8 cellular contexts compared by ENCODE assay signal in the genomic region with DNA sequence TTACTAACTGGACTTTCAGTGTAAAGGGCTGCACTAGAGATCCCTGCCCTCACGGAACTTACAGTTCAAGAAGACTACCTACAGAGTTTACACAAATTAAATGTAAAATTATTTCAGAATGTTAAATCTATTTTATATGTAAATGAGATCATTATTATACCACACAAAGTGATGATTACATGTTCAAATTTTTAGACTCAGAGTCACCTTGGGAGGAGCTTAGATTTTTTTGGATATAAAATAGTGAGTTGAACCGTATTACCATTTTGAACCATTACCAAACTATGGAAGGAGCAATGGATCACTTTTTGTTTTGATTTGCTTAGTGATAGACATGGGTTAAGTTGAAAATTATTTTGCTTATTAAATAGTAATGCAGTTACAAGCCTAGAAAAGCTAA. TPM values are rescaled to one million over a fixed set of nuclear protein-coding genes. Genes with fewer than 3 reads are reported as not detected.
DNase-seq lines count a peak whose midpoint lies in the region; ATAC-seq and TF ChIP-seq lines count a peak whose summit lies in the region.

No MANE protein-coding gene starts in this region.

- intact Hi-C loops in dendritic cell treated with granulocyte-macrophage colony-stimulating factor and Interleukin-4, amounts not matched to agents 40 ng/mL and 50 ng/mL, for 4 days (cut with micrococcal nuclease), result no loop called here
- intact Hi-C loops in natural killer cell (cut with micrococcal nuclease), result no loop called here

- no peaks in the 10 kb centered on the region for H3K9me3 Mint-ChIP-seq in CD4-positive, CD25-positive, alpha-beta regulatory T cell
- H3K9me3 Mint-ChIP-seq in dendritic cell treated with granulocyte-macrophage colony-stimulating factor and Interleukin-4, amounts not matched to agents 40 ng/mL and 50 ng/mL, for 4 days, result no peaks in the 10 kb centered on the region
- no peaks in the 10 kb centered on the region for H3K9me3 Mint-ChIP-seq in natural killer cell
- no peaks in the 10 kb centered on the region for H3K9me3 Mint-ChIP-seq in stimulated activated naive B cell treated with anti-CD40 and anti-IgM and Interleukin-4, amounts not matched to agents 10 μg/mL and 1 μg/mL and 100 μg/mL, for 72 hours

- no peaks in the 10 kb centered on the region for H3K27me3 ChIP-seq in CD4-positive, CD25-positive, alpha-beta regulatory T cell (ENCODE audit: control insufficient read depth, insufficient read depth, low read length)
- no peaks in the 10 kb centered on the region for H3K27me3 ChIP-seq in Loucy (ENCODE audit: insufficient read depth, low read length, poor library complexity, severe bottlenecking)

- no peak overlapping the region for H2AFZ ChIP-seq in Loucy (ENCODE audit: low read length)

- H3K4me1 Mint-ChIP-seq in CD4-positive, CD25-positive, alpha-beta regulatory T cell, result peaks cover 25 to 52% (median 31%) of the 10 kb centered on the region in 4 donors
- H3K4me1 Mint-ChIP-seq in dendritic cell treated with granulocyte-macrophage colony-stimulating factor and Interleukin-4, amounts not matched to agents 40 ng/mL and 50 ng/mL, for 4 days (ENCODE audit: low read depth), result peaks cover 28% of the 10 kb centered on the region
- H3K4me1 Mint-ChIP-seq in natural killer cell, result peaks cover 33 to 35% of the 10 kb centered on the region in 2 donors
- H3K4me1 Mint-ChIP-seq in stimulated activated naive B cell treated with anti-CD40 and anti-IgM and Interleukin-4, amounts not matched to agents 10 μg/mL and 1 μg/mL and 100 μg/mL, for 72 hours, result peaks cover 13 to 23% of the 10 kb centered on the region in 2 donors

- H3K27ac ChIP-seq in CD4-positive, CD25-positive, alpha-beta regulatory T cell (ENCODE audit: insufficient read depth, low read length, poor library complexity, severe bottlenecking), result no peak overlapping the region

- peak overlapping the region in 1 of 3 donors; percentile 97 for H3K27ac Mint-ChIP-seq in CD4-positive, CD25-positive, alpha-beta regulatory T cell
- peak overlapping the region; percentile 98 for H3K27ac Mint-ChIP-seq in dendritic cell treated with granulocyte-macrophage colony-stimulating factor and Interleukin-4, amounts not matched to agents 40 ng/mL and 50 ng/mL, for 4 days
- peak overlapping the region in 1 of 2 donors; percentile 91 for H3K27ac Mint-ChIP-seq in natural killer cell
- H3K27ac Mint-ChIP-seq in stimulated activated naive B cell treated with anti-CD40 and anti-IgM and Interleukin-4, amounts not matched to agents 10 μg/mL and 1 μg/mL and 100 μg/mL, for 72 hours, result no peak overlapping the region

- peak overlapping the region; percentile 95 for H3K9ac ChIP-seq in Loucy (ENCODE audit: low read depth, low read length, poor library complexity, severe bottlenecking)

- ATAC-seq in CD4-positive, CD25-positive, alpha-beta regulatory T cell (ENCODE audit: low read depth in 2 of 2), result no peak
- ATAC-seq in natural killer cell, result no peak
- no peak for ATAC-seq in stimulated activated naive B cell treated with anti-CD40 and anti-IgM and Interleukin-4, amounts not matched to agents 10 μg/mL and 1 μg/mL and 100 μg/mL, for 72 hours (replicated peaks)
- no peak for ATAC-seq in HG02678 (IDR thresholded peaks at IDR 0.05; ENCODE audit: unreplicated experiment)

- peaks cover 3% of the 10 kb centered on the region for H3K36me3 Mint-ChIP-seq in CD4-positive, CD25-positive, alpha-beta regulatory T cell
- peaks cover 29% of the 10 kb centered on the region for H3K36me3 Mint-ChIP-seq in dendritic cell treated with granulocyte-macrophage colony-stimulating factor and Interleukin-4, amounts not matched to agents 40 ng/mL and 50 ng/mL, for 4 days (ENCODE audit: low read depth)
- no peaks in the 10 kb centered on the region for H3K36me3 Mint-ChIP-seq in natural killer cell
- H3K36me3 Mint-ChIP-seq in stimulated activated naive B cell treated with anti-CD40 and anti-IgM and Interleukin-4, amounts not matched to agents 10 μg/mL and 1 μg/mL and 100 μg/mL, for 72 hours, result peaks cover 5 to 23% of the 10 kb centered on the region in 2 donors

- H4K20me1 ChIP-seq in Loucy (ENCODE audit: insufficient read depth, low read length, poor library complexity, severe bottlenecking), result peaks cover 57% of the 10 kb centered on the region

- TF ChIP-seq CTCF in Loucy (conservative IDR thresholded peaks at IDR 0.05; ENCODE audit: low read length) (no peak), natural killer cell (IDR thresholded peaks at IDR 0.05) (no peak)

- peak overlapping the region; percentile 99 for H3K4me2 ChIP-seq in Loucy (ENCODE audit: low read depth, low read length, poor library complexity, severe bottlenecking)

- peaks cover 2% of the 10 kb centered on the region for H3K27me3 Mint-ChIP-seq in CD4-positive, CD25-positive, alpha-beta regulatory T cell
- no peaks in the 10 kb centered on the region for H3K27me3 Mint-ChIP-seq in dendritic cell treated with granulocyte-macrophage colony-stimulating factor and Interleukin-4, amounts not matched to agents 40 ng/mL and 50 ng/mL, for 4 days
- no peaks in the 10 kb centered on the region for H3K27me3 Mint-ChIP-seq in natural killer cell (ENCODE audit: low read depth in 2 of 2)
- H3K27me3 Mint-ChIP-seq in stimulated activated naive B cell treated with anti-CD40 and anti-IgM and Interleukin-4, amounts not matched to agents 10 μg/mL and 1 μg/mL and 100 μg/mL, for 72 hours, result no peaks in the 10 kb centered on the region

- no peaks in the 10 kb centered on the region for H3K9me2 ChIP-seq in Loucy (replicated peaks; ENCODE audit: low read depth, low read length)

- H3K9me3 ChIP-seq in CD4-positive, CD25-positive, alpha-beta regulatory T cell (ENCODE audit: control insufficient read depth in 2 of 2, low read length in 2 of 2), result no peaks in the 10 kb centered on the region
- H3K9me3 ChIP-seq in Loucy (ENCODE audit: insufficient read depth, low read depth, low read length), result no peaks in the 10 kb centered on the region

- H3K36me3 ChIP-seq in CD4-positive, CD25-positive, alpha-beta regulatory T cell (ENCODE audit: control insufficient read depth, insufficient read depth, low read length), result no peaks in the 10 kb centered on the region
- H3K36me3 ChIP-seq in Loucy (ENCODE audit: insufficient read depth, low read length), result no peaks in the 10 kb centered on the region

- peaks cover 25% of the 10 kb centered on the region for H3K4me1 ChIP-seq in CD4-positive, CD25-positive, alpha-beta regulatory T cell (ENCODE audit: control insufficient read depth, insufficient read depth, low read length, poor library complexity, severe bottlenecking)
- H3K4me1 ChIP-seq in Loucy (ENCODE audit: insufficient read depth, low read length, poor library complexity, severe bottlenecking), result peaks cover 35% of the 10 kb centered on the region

- peak overlapping the region; percentile 85 for H3K4me3 ChIP-seq in CD4-positive, CD25-positive, alpha-beta regulatory T cell (ENCODE audit: low read depth, low read length)
- peak overlapping the region; percentile 91 for H3K4me3 ChIP-seq in Loucy (ENCODE audit: low read length, poor library complexity, severe bottlenecking)

- no peak for DNase-seq in CD4-positive, CD25-positive, alpha-beta regulatory T cell
- DNase-seq in natural killer cell (no peak), NCI-H2081 (lab: John Stamatoyannopoulos, UW) (no peak), midbrain (lab: John Stamatoyannopoulos, UW) (no peak)
- DNase-seq in stimulated activated naive B cell treated with anti-CD40 and anti-IgM and Interleukin-4, amounts not matched to agents 10 μg/mL and 1 μg/mL and 100 μg/mL, for 72 hours, result no peak

- H3F3A ChIP-seq in Loucy (ENCODE audit: low read depth), result no peaks in the 10 kb centered on the region

- H3K79me2 ChIP-seq in Loucy (ENCODE audit: insufficient read depth, low read length), result peaks cover 64% of the 10 kb centered on the region

- peak overlapping the region; percentile 90 to 98 (median 96) for H3K4me3 Mint-ChIP-seq in CD4-positive, CD25-positive, alpha-beta regulatory T cell
- no peak overlapping the region for H3K4me3 Mint-ChIP-seq in dendritic cell treated with granulocyte-macrophage colony-stimulating factor and Interleukin-4, amounts not matched to agents 40 ng/mL and 50 ng/mL, for 4 days
- peak overlapping the region; percentile 95 for H3K4me3 Mint-ChIP-seq in natural killer cell
- H3K4me3 Mint-ChIP-seq in stimulated activated naive B cell treated with anti-CD40 and anti-IgM and Interleukin-4, amounts not matched to agents 10 μg/mL and 1 μg/mL and 100 μg/mL, for 72 hours, result peak overlapping the region in 1 of 2 donors; percentile 96

RNA-seq across cellular contexts. Expression of a gene that starts 1.6 kb away (rescaled TPM):
- total RNA-seq in CD4-positive, CD25-positive, alpha-beta regulatory T cell, result 67.9 TPM
- polyA plus RNA-seq in CD4-positive, CD25-positive, alpha-beta regulatory T cell, result 1 to 10 TPM; 2.4 to 5.6 (median 4.1) TPM
- 10 to 100 TPM; 47.2 to 62.3 (median 58.0) TPM for total RNA-seq in natural killer cell
